8 cellular contexts compared by ENCODE assay signal in genomic region chr20:45311589-45312211, GRCh38. TPM values are rescaled to one million over a fixed set of nuclear protein-coding genes. Genes with fewer than 3 reads are reported as not detected.
A peak's percentile ranks its signal among the peaks of the same experiment; 100 is the strongest.
DNase-seq lines count a peak whose midpoint lies in the region; ATAC-seq, FAIRE-seq and TF ChIP-seq lines count a peak whose summit lies in the region.

No MANE protein-coding gene starts in this region.

- POLR2A ChIA-PET in activated naive CD8-positive, alpha-beta T cell treated with anti-CD3 and anti-CD28 coated beads, Interleukin-2, amount 10 ng/mL, durations not matched to agents 7 days and 5 days (lab: Charles Lee), result no interaction called here

- H3K27ac Mint-ChIP-seq in activated naive CD8-positive, alpha-beta T cell treated with anti-CD3 and anti-CD28 coated beads, Interleukin-2, amount 10 ng/mL, durations not matched to agents 7 days and 5 days, result no peak overlapping the region

- FAIRE-seq in HTR-8/SVneo (lab: Jason Lieb, UNC), result peak; percentile 90
- no peak for FAIRE-seq in RCC 7860 (lab: Jason Lieb, UNC)

- ATAC-seq in SK-N-SH treated with all-trans-retinoic acid at 6 μM for 48 hours, result peak; percentile 66
- ATAC-seq in activated naive CD8-positive, alpha-beta T cell treated with anti-CD3 and anti-CD28 coated beads, Interleukin-2, amount 10 ng/mL, durations not matched to agents 7 days and 5 days (ENCODE audit: low read depth), result peak; percentile 57

- peaks cover 9% of the 10 kb centered on the region for H3K4me1 Mint-ChIP-seq in activated naive CD8-positive, alpha-beta T cell treated with anti-CD3 and anti-CD28 coated beads, Interleukin-2, amount 10 ng/mL, durations not matched to agents 7 days and 5 days

- H3K36me3 Mint-ChIP-seq in activated naive CD8-positive, alpha-beta T cell treated with anti-CD3 and anti-CD28 coated beads, Interleukin-2, amount 10 ng/mL, durations not matched to agents 7 days and 5 days, result no peaks in the 10 kb centered on the region

- no peak overlapping the region for H3K4me3 Mint-ChIP-seq in activated naive CD8-positive, alpha-beta T cell treated with anti-CD3 and anti-CD28 coated beads, Interleukin-2, amount 10 ng/mL, durations not matched to agents 7 days and 5 days

- no peaks in the 10 kb centered on the region for H3K9me3 Mint-ChIP-seq in activated naive CD8-positive, alpha-beta T cell treated with anti-CD3 and anti-CD28 coated beads, Interleukin-2, amount 10 ng/mL, durations not matched to agents 7 days and 5 days

- DNase-seq in COLO829 (ENCODE audit: low spot score), result peak; percentile 59
- DNase-seq in HTR-8/SVneo (ENCODE audit: insufficient read length, low spot score), result peak; percentile 80
- DNase-seq in activated naive CD8-positive, alpha-beta T cell treated with anti-CD3 and anti-CD28 coated beads, Interleukin-2, amount 10 ng/mL, durations not matched to agents 7 days and 5 days, result peak; percentile 79
- DNase-seq in hepatic stellate cell (ENCODE audit: low spot score), result peak; percentile 80
- DNase-seq in stimulated activated CD4-positive, alpha-beta T cell treated with anti-CD3 and anti-CD28 coated beads, Interleukin-12 subunit alpha, Interleukin-12 subunit beta, amount 100 ng/mL, for 48 hours (ENCODE audit: low read depth in 2 of 3, low spot score in 1 of 3), result peak; percentile 41 to 59 (median 58)
- DNase-seq in mesenteric fat pad (ENCODE audit: low spot score), result no peak
- DNase-seq in RCC 7860 (ENCODE audit: low spot score), result no peak

- H3K27me3 Mint-ChIP-seq in activated naive CD8-positive, alpha-beta T cell treated with anti-CD3 and anti-CD28 coated beads, Interleukin-2, amount 10 ng/mL, durations not matched to agents 7 days and 5 days, result peaks cover 50% of the 10 kb centered on the region

TF ChIP-seq in SK-N-SH treated with all-trans-retinoic acid at 6 μM for 48 hours, 23 proteins besides CTCF, POLR2A, EP300 and RAD21:
- TF ChIP-seq ARNTL (CRISPR knock-in tag; IDR thresholded peaks at IDR 0.05; ENCODE audit: borderline replicate concordance, low read depth), result no peak
- TF ChIP-seq CSDC2 (CRISPR knock-in tag; IDR thresholded peaks at IDR 0.05), result no peak
- no peak for TF ChIP-seq OSR1 (CRISPR knock-in tag; IDR thresholded peaks at IDR 0.05)
- TF ChIP-seq RARB (CRISPR knock-in tag; IDR thresholded peaks at IDR 0.05), result no peak
- TF ChIP-seq PPARA (CRISPR knock-in tag; IDR thresholded peaks at IDR 0.05; ENCODE audit: borderline replicate concordance), result no peak
- TF ChIP-seq GLIS3 (CRISPR knock-in tag; IDR thresholded peaks at IDR 0.05), result no peak
- no peak for TF ChIP-seq ZNF565 (CRISPR knock-in tag; conservative IDR thresholded peaks at IDR 0.05; ENCODE audit: low read depth)
- TF ChIP-seq ZNF70 (CRISPR knock-in tag; IDR thresholded peaks at IDR 0.05), result no peak
- no peak for TF ChIP-seq ESRRG (CRISPR knock-in tag; IDR thresholded peaks at IDR 0.05)

RNA-seq across cellular contexts. Expression of gene MATN4, which starts 3.6 kb away (rescaled TPM):
- under 1 TPM; 0.14 to 0.30 TPM for total RNA-seq in activated naive CD8-positive, alpha-beta T cell treated with anti-CD3 and anti-CD28 coated beads, Interleukin-2, amount 10 ng/mL, durations not matched to agents 7 days and 5 days
- total RNA-seq in mesenteric fat pad, result not detected

RNA-seq across cellular contexts. Expression of gene RBPJL, which starts 5.1 kb away (rescaled TPM):
- total RNA-seq in activated naive CD8-positive, alpha-beta T cell treated with anti-CD3 and anti-CD28 coated beads, Interleukin-2, amount 10 ng/mL, durations not matched to agents 7 days and 5 days, result not detected
- not detected for total RNA-seq in mesenteric fat pad

RNA-seq across cellular contexts. Expression of gene SDC4, which starts 36.5 kb away (rescaled TPM):
- total RNA-seq in activated naive CD8-positive, alpha-beta T cell treated with anti-CD3 and anti-CD28 coated beads, Interleukin-2, amount 10 ng/mL, durations not matched to agents 7 days and 5 days, result 1 to 10 TPM; 7.0 to 7.1 TPM
- total RNA-seq in mesenteric fat pad, result 81.6 TPM

RNA-seq across cellular contexts. Expression of gene SYS1, which starts 51.3 kb away (rescaled TPM):
- total RNA-seq in activated naive CD8-positive, alpha-beta T cell treated with anti-CD3 and anti-CD28 coated beads, Interleukin-2, amount 10 ng/mL, durations not matched to agents 7 days and 5 days, result 10 to 100 TPM; 34.9 to 38.6 TPM
- total RNA-seq in mesenteric fat pad, result 23.8 TPM

RNA-seq across cellular contexts. Expression of gene SLPI, which starts 57.3 kb away (rescaled TPM):
- total RNA-seq in activated naive CD8-positive, alpha-beta T cell treated with anti-CD3 and anti-CD28 coated beads, Interleukin-2, amount 10 ng/mL, durations not matched to agents 7 days and 5 days, result not detected
- total RNA-seq in mesenteric fat pad, result 16.5 TPM

Comparison
In these comparisons a context has a peak if more than half of its experiments do, and no peak if none do; other contexts are left out.
1. DNase-seq: peak in COLO829 (single experiment), HTR-8/SVneo (single experiment), activated naive CD8-positive, alpha-beta T cell treated with anti-CD3 and anti-CD28 coated beads, Interleukin-2, amount 10 ng/mL, durations not matched to agents 7 days and 5 days (single experiment), hepatic stellate cell (single experiment) and stimulated activated CD4-positive, alpha-beta T cell treated with anti-CD3 and anti-CD28 coated beads, Interleukin-12 subunit alpha, Interleukin-12 subunit beta, amount 100 ng/mL, for 48 hours (3 of 3); none in mesenteric fat pad (single experiment) and RCC 7860 (single experiment).
2. RNA of gene SDC4, which starts 36.5 kb away (total RNA-seq): 81.6 TPM in mesenteric fat pad (single experiment); 7.0 to 7.1 TPM in activated naive CD8-positive, alpha-beta T cell treated with anti-CD3 and anti-CD28 coated beads, Interleukin-2, amount 10 ng/mL, durations not matched to agents 7 days and 5 days; every median in the first group is over 10 times any median in the second.